ENCODE assay signal across 8 cellular contexts in the genomic region with DNA sequence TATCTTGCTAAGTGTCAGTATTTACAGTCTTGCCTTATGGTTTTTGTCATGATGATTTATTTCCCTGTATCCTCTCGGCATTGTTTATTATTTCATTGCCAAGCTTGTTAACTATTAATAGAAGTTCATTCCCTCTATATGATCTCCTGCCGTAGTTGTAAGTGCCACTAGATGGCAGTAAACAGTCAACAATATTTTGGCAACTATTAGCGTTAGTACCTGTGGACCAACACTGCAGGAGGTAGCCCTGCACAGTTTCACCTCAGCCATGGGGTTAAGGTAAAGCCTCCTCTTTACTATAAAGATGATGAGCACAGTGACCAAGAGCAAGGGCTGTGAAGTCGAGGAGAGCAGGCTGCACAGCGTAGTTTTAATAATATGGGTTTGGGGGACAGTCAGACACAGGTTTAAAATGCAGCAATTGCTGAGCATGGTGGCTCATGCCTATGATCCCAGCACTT. TPM values are rescaled to one million over a fixed set of nuclear protein-coding genes. Genes with fewer than 3 reads are reported as not detected.
DNase-seq lines count a peak whose midpoint lies in the region; ATAC-seq, FAIRE-seq and TF ChIP-seq lines count a peak whose summit lies in the region.

No MANE protein-coding gene starts in this region.

- no peaks in the 10 kb centered on the region for H3K79me1 ChIP-seq in H1 (ENCODE audit: low read depth, low read length)
- no peaks in the 10 kb centered on the region for H3K79me1 ChIP-seq in mesenchymal stem cell (replicated peaks; ENCODE audit: low read length, poor library complexity, severe bottlenecking)

- no peak overlapping the region for H2BK20ac ChIP-seq in H1 (ENCODE audit: low read length)

- H3K27me3 ChIP-seq in WERI-Rb-1 (ENCODE audit: insufficient read depth, low read depth, severe bottlenecking) (no peaks in the 10 kb centered on the region), H1 (replicated peaks in 1 of 4; ENCODE audit: control insufficient read depth in 3 of 4, extremely low read depth in 1 of 4, insufficient read depth in 3 of 4, low read length in 3 of 4) (no peaks in the 10 kb centered on the region), mesenchymal stem cell (ENCODE audit: control insufficient read depth in 1 of 2, insufficient read depth in 1 of 2, low read length in 2 of 2) (peaks cover 0 to 14% of the 10 kb centered on the region in 2 experiments), upper lobe of left lung (no peaks in the 10 kb centered on the region)

- H2BK12ac ChIP-seq in H1 (ENCODE audit: low read depth, low read length) (no peak overlapping the region), mesenchymal stem cell (ENCODE audit: low read length in 2 of 2) (no peak overlapping the region)

- TF ChIP-seq POLR2A in H1 (IDR thresholded peaks at IDR 0.05; ENCODE audit: control extremely low read depth in 1 of 2, low read depth in 2 of 2, low read length in 2 of 2), result no peak
- no peak for TF ChIP-seq POLR2A in upper lobe of left lung (IDR thresholded peaks at IDR 0.05)

- POLR2A ChIA-PET in H1 (lab: Charles Lee; ENCODE audit: partially characterized antibody), result interaction anchor here (1.6 kb wide), 1 partner anchor 113 kb away, joined by 8 read pairs; a partner anchor contains a TSS

- no peaks in the 10 kb centered on the region for H3K9me3 ChIP-seq in WERI-Rb-1 (ENCODE audit: severe bottlenecking)
- no peaks in the 10 kb centered on the region for H3K9me3 ChIP-seq in H1 (ENCODE audit: insufficient read depth in 2 of 2, low read depth in 1 of 2, low read length in 1 of 2)
- no peaks in the 10 kb centered on the region for H3K9me3 ChIP-seq in mesenchymal stem cell (ENCODE audit: control insufficient read depth, low read length)
- H3K9me3 ChIP-seq in upper lobe of left lung, result no peaks in the 10 kb centered on the region

- no peak overlapping the region for H4K5ac ChIP-seq in H1 (ENCODE audit: insufficient read length, low read depth, low read length)

- H2BK120ac ChIP-seq in H1 (replicated peaks; ENCODE audit: low read depth, low read length) (no peak overlapping the region), mesenchymal stem cell (ENCODE audit: low read depth, low read length) (no peak overlapping the region)

- H3K9ac ChIP-seq in H1 (replicated peaks in 1 of 4; ENCODE audit: extremely low read depth in 1 of 4, low read depth in 3 of 4, low read length in 3 of 4) (no peak overlapping the region), mesenchymal stem cell (ENCODE audit: low read length) (no peak overlapping the region)

- no peaks in the 10 kb centered on the region for H3K79me2 ChIP-seq in H1 (ENCODE audit: control insufficient read depth in 1 of 2, insufficient read depth in 2 of 2, low read length in 2 of 2)

- no peak overlapping the region for H3K56ac ChIP-seq in H1 (replicated peaks; ENCODE audit: insufficient read length, low read depth, low read length)

- CTCF ChIA-PET in H1 (lab: Charles Lee; ENCODE audit: partially characterized antibody), result interaction anchor here (0.6 to 4.3 kb wide), 51 partner anchors 10 to 369 kb away, joined by 3 to 22 read pairs (median 4); no protein-coding TSS in a partner anchor

- peak; percentile 96 for FAIRE-seq in H1 (lab: Jason Lieb, UNC)

- peak; percentile 81 for ATAC-seq in HG02884 (IDR thresholded peaks at IDR 0.05; ENCODE audit: unreplicated experiment)
- peak; percentile 78 to 86 for ATAC-seq in upper lobe of left lung (ENCODE audit: low FRiP score in 2 of 2)

- no peaks in the 10 kb centered on the region for H4K20me1 ChIP-seq in H1 (replicated peaks in 1 of 2; ENCODE audit: control insufficient read depth in 1 of 2, insufficient read depth in 2 of 2, low read length in 2 of 2)

- H4K8ac ChIP-seq in H1 (ENCODE audit: extremely low read depth, insufficient read depth, low read length), result no peak overlapping the region
- H4K8ac ChIP-seq in mesenchymal stem cell (ENCODE audit: low read length), result no peak overlapping the region

- H3K23ac ChIP-seq in H1 (ENCODE audit: insufficient read length), result no peak overlapping the region
- no peak overlapping the region for H3K23ac ChIP-seq in mesenchymal stem cell (ENCODE audit: low read length in 2 of 2)

- no peaks in the 10 kb centered on the region for H3K23me2 ChIP-seq in H1 (ENCODE audit: low read depth, low read length)

- peak; percentile 79 for TF ChIP-seq CTCF in GM10266 (IDR thresholded peaks at IDR 0.05; ENCODE audit: control insufficient read depth, insufficient read depth, low read depth, missing control alignments)
- TF ChIP-seq CTCF in WERI-Rb-1 (IDR thresholded peaks at IDR 0.05; ENCODE audit: low read depth, low read length), result peak; percentile 43
- TF ChIP-seq CTCF in H1 (IDR thresholded peaks at IDR 0.05; ENCODE audit: control extremely low read depth in 1 of 3, insufficient read depth in 1 of 3, low read depth in 1 of 3, low read length in 3 of 3), result peak in 2 of 3 experiments; percentile 62 to 70; a peak in 3 of 4 replicates
- peak; percentile 47 to 72 (median 58) for TF ChIP-seq CTCF in upper lobe of left lung (IDR thresholded peaks at IDR 0.05)

- H2BK5ac ChIP-seq in H1 (ENCODE audit: low read depth, low read length), result no peak overlapping the region
- H2BK5ac ChIP-seq in mesenchymal stem cell (ENCODE audit: low read depth, low read length, poor library complexity, severe bottlenecking), result no peak overlapping the region

- H3K27ac ChIP-seq in WERI-Rb-1 (no peak overlapping the region), H1 (ENCODE audit: low read depth, low read length) (no peak overlapping the region), mesenchymal stem cell (ENCODE audit: low read length, poor library complexity, severe bottlenecking) (no peak overlapping the region), upper lobe of left lung (no peak overlapping the region)

- 27% methylated on average over 5 of the region's 5 CpGs; no CpG with 5 or more reads in 1 of the 2 experiments for WGBS in H1 (ENCODE audit: extremely low coverage in 1 of 2, insufficient coverage in 1 of 2, insufficient read length in 1 of 2, insufficient replicate concordance in 2 of 2, low coverage in 1 of 2, low lambda C conversion rate in 2 of 2, missing lambda C conversion rate in 1 of 2), 2 experiments
- WGBS in mesenchymal stem cell, result 29% methylated on average over 4 of the region's 5 CpGs
- WGBS in upper lobe of left lung, 2 donors, result 15 to 22% methylated on average over 5 of the region's 5 CpGs

- H3K18ac ChIP-seq in H1 (ENCODE audit: extremely low read depth, low read length) (no peak overlapping the region), mesenchymal stem cell (ENCODE audit: low read depth in 1 of 2, low read length in 2 of 2) (no peak overlapping the region)

- H4K91ac ChIP-seq in H1 (replicated peaks; ENCODE audit: insufficient read length, low read length) (no peak overlapping the region), mesenchymal stem cell (ENCODE audit: low read length) (no peak overlapping the region)

- H3K4me3 ChIP-seq in WERI-Rb-1 (ENCODE audit: low read depth, low read length) (no peak overlapping the region), H1 (ENCODE audit: extremely low read depth in 1 of 4, insufficient read depth in 2 of 4, low read depth in 3 of 4, low read length in 4 of 4) (no peak overlapping the region), mesenchymal stem cell (ENCODE audit: insufficient read depth in 1 of 2, low read depth in 1 of 2, low read length in 2 of 2) (no peak overlapping the region), upper lobe of left lung (no peak overlapping the region)

- H3K4ac ChIP-seq in H1 (replicated peaks; ENCODE audit: insufficient read length, low read depth, low read length), result no peak overlapping the region
- no peak overlapping the region for H3K4ac ChIP-seq in mesenchymal stem cell (ENCODE audit: low read depth in 1 of 2, low read length in 2 of 2)

- H3K14ac ChIP-seq in H1 (ENCODE audit: insufficient read length) (no peak overlapping the region), mesenchymal stem cell (ENCODE audit: low read length in 2 of 2) (no peak overlapping the region)

- H3K4me1 ChIP-seq in H1 (replicated peaks in 1 of 4; ENCODE audit: control insufficient read depth in 3 of 4, insufficient read depth in 4 of 4, low read length in 3 of 4) (no peaks in the 10 kb centered on the region), mesenchymal stem cell (ENCODE audit: control insufficient read depth, insufficient read depth, low read depth, low read length) (no peaks in the 10 kb centered on the region), upper lobe of left lung (peaks cover 0 to 7% (median 5%) of the 10 kb centered on the region in 4 donors)

- H3K36me3 ChIP-seq in WERI-Rb-1 (no peaks in the 10 kb centered on the region), H1 (ENCODE audit: control insufficient read depth in 2 of 4, insufficient read depth in 4 of 4, low read length in 3 of 4) (no peaks in the 10 kb centered on the region), mesenchymal stem cell (ENCODE audit: control insufficient read depth in 1 of 2, insufficient read depth in 2 of 2, low read depth in 1 of 2, low read length in 2 of 2) (no peaks in the 10 kb centered on the region), upper lobe of left lung (no peaks in the 10 kb centered on the region)

- H2AK5ac ChIP-seq in H1 (ENCODE audit: low read depth, low read length), result no peak overlapping the region
- H2AK5ac ChIP-seq in mesenchymal stem cell (ENCODE audit: low read length, severe bottlenecking), result no peak overlapping the region

- DNase-seq in 8988T (peak; percentile 11), GM10266 (ENCODE audit: extremely low spot score) (peak; percentile 62), NCI-H2081 treated with DMSO at 0.1 percent for 48 hours (lab: John Stamatoyannopoulos, UW) (peak; percentile 32), WERI-Rb-1 (peak; percentile 42), H1 (ENCODE audit: low read depth in 1 of 2, low spot score in 2 of 2) (peak in 1 of 2 experiments; percentile 54), mesenchymal stem cell (peak; percentile 79), upper lobe of left lung (no peak)

- H2BK15ac ChIP-seq in H1 (ENCODE audit: low read length), result no peak overlapping the region
- H2BK15ac ChIP-seq in mesenchymal stem cell (ENCODE audit: low read depth, poor library complexity, severe bottlenecking), result no peak overlapping the region

- TF ChIP-seq RAD21 in H1 (IDR thresholded peaks at IDR 0.05 in 1 of 2, conservative IDR thresholded peaks at IDR 0.05 in 1 of 2; ENCODE audit: low read depth in 2 of 2, low read length in 2 of 2), result peak; percentile 83 to 86

- H2AFZ ChIP-seq in H1 (ENCODE audit: low read length), result no peak overlapping the region
- H2AFZ ChIP-seq in mesenchymal stem cell (ENCODE audit: low read depth, low read length), result no peak overlapping the region

- H3K4me2 ChIP-seq in H1 (ENCODE audit: insufficient read depth in 1 of 2, low read depth in 2 of 2, low read length in 2 of 2) (no peak overlapping the region), mesenchymal stem cell (ENCODE audit: low read length, poor library complexity, severe bottlenecking) (no peak overlapping the region)

- TF ChIP-seq EP300 in H1 (IDR thresholded peaks at IDR 0.05; ENCODE audit: borderline replicate concordance in 1 of 2, low read depth in 2 of 2, low read length in 2 of 2) (no peak), upper lobe of left lung (IDR thresholded peaks at IDR 0.05) (no peak)

RNA-seq across cellular contexts. Expression of a gene that starts 26.1 kb away (rescaled TPM):
- total RNA-seq in H1 (2021; fragmentation: NEBNext Ultra II Directional; extraction: Animal tissue kit (Norgen Biotek cat#: 25700)), result 34.2 and 34.7 TPM in 2 replicates
- 19.5 and 31.4 TPM in 2 replicates for polyA plus RNA-seq in H1 (2011; rRNA removed)
- 20.8 TPM for polyA plus RNA-seq in H1 (2011; cell fraction: cytosol; rRNA removed)
- polyA plus RNA-seq in H1 (2011; cell fraction: nucleus; rRNA removed), result 26.9 TPM
- polyA plus RNA-seq in H1 (2012, experiment 1 of 2), result 17.2 to 27.1 TPM (median 21.8 TPM) in 4 replicates
- 2.5 TPM for polyA plus RNA-seq in H1 (2012, experiment 2 of 2)
- polyA plus RNA-seq in H1 (2013, experiment 1 of 2), result 25.8 TPM
- 25.9 TPM for polyA plus RNA-seq in H1 (2013, experiment 2 of 2)
- 81.7 and 139 TPM in 2 replicates for polyA minus RNA-seq in H1 (2011; rRNA and poly(A)+ RNA removed)
- polyA minus RNA-seq in H1 (2011; cell fraction: cytosol; rRNA and poly(A)+ RNA removed), result 28.4 TPM
- polyA minus RNA-seq in H1 (2011; cell fraction: nucleus; rRNA and poly(A)+ RNA removed), result 57.8 TPM
- polyA plus RNA-seq in mesenchymal stem cell (2013, experiment 1 of 2), result 7.0 TPM
- polyA plus RNA-seq in mesenchymal stem cell (2013, experiment 2 of 2), result 7.1 TPM
- total RNA-seq in upper lobe of left lung, result 1 to 10 TPM in 5 of 6 donors, under 1 TPM in 1; 0.55 to 7.7 (median 5.5) TPM

Comparison
In these comparisons a context has a peak if more than half of its experiments do, and no peak if none do; other contexts are left out.
1. DNase-seq: peak in 8988T (single experiment), GM10266 (single experiment), NCI-H2081 treated with DMSO at 0.1 percent for 48 hours (single experiment), WERI-Rb-1 (single experiment) and mesenchymal stem cell (single experiment); none in upper lobe of left lung (0 of 2).
2. Peak in every context shown above with its lines, with median percentiles within 50 percentile points of each other: CTCF ChIP-seq.